In the genomic region with DNA sequence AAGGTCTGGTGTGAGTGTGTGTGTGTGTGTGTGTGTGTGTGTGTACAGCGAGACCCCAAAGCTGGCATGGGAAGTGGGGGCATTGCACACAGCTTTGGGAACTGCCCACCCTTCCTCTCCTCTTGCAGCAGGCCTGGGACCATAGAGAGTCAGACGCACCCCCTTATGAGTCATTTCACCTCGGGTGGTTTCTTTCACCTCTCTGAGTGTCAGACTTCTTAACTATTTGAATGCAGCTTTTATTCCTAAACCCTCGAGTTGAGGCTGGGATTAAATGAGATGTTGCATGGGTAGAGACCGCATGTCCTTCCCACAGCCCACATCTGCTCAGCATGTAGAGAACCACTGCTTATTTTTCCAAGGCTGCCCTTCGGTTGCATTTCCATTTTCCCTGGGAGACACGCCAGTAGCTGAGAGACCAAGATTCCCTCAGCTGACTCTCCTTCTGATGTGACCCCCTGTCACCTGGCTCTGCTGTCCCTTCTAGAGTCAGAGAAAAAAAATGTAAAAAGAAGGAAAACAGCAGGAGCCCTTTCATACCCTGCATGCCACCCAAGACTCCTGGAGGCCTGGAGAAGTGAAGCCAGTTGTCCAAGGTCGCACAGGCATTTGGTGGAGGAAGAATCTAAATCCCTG, we compare ENCODE assay signal across 11 cellular contexts.
A peak's percentile ranks its signal among the peaks of the same experiment; 100 is the strongest.
DNase-seq lines count a peak whose midpoint lies in the region; ATAC-seq and TF ChIP-seq lines count a peak whose summit lies in the region.
"Had no signal": no experiment of that assay in that cellular context is flagged by ENCODE, and none has a peak within 500 bp of the region (broad histone marks: within the 10 kb centered on the region; RNA-seq: fewer than 3 reads in every experiment).

No MANE protein-coding gene starts in this region.

- H3K4me2 ChIP-seq in fibroblast of lung (ENCODE audit: extremely low read depth, insufficient read depth, low read length), result no peak overlapping the region

- peaks cover 21% of the 10 kb centered on the region for H3K4me1 ChIP-seq in right cardiac atrium (ENCODE audit: control insufficient read depth, insufficient read depth, low read length)
- H3K4me1 ChIP-seq in fibroblast of lung (ENCODE audit: control insufficient read depth, extremely low read depth, insufficient read depth, low read length), result peaks cover 19% of the 10 kb centered on the region
- H3K4me1 ChIP-seq in mucosa of descending colon (ENCODE audit: low read depth), result peaks cover 9% of the 10 kb centered on the region

- no peak for DNase-seq in right cardiac atrium
- DNase-seq in Right ventricle myocardium inferior (ENCODE audit: missing footprints), result no peak
- DNase-seq in Kasumi-1 (lab: John Stamatoyannopoulos, UW), result peak; percentile 14 to 21
- peak; percentile 44 to 84 for DNase-seq in fibroblast of lung (ENCODE audit: low read depth in 2 of 2)
- no peak for DNase-seq in mucosa of descending colon
- DNase-seq in GOT3 (lab: John Stamatoyannopoulos, UW), result no peak
- no peak for DNase-seq in NCI-H187 (lab: John Stamatoyannopoulos, UW)
- no peak for DNase-seq in epidermal melanocyte (ENCODE audit: insufficient read length, low spot score)
- DNase-seq: activated T-cell treated with anti-CD3 and anti-CD28 coated beads, Interleukin-2, amount 50 U/mL, for 4 hours; CD8-positive, alpha-beta memory T cell; NCI-H748 treated with DMSO at 0.1 percent for 48 hours had no signal

- H2AFZ ChIP-seq in fibroblast of lung (ENCODE audit: low read length), result no peak overlapping the region

- WGBS in right cardiac atrium, result 51% methylated on average over 8 of the region's 8 CpGs

- H3K27ac ChIP-seq in right cardiac atrium (ENCODE audit: low read length) (peak overlapping the region; percentile 15), fibroblast of lung (ENCODE audit: insufficient read depth, low read length) (no peak overlapping the region)

- ATAC-seq in right cardiac atrium (no peak), Right ventricle myocardium inferior (no peak), mucosa of descending colon (no peak)
- ATAC-seq: activated T-cell treated with anti-CD3 and anti-CD28 coated beads, Interleukin-2, amount 50 U/mL, for 4 hours had no signal

- H3K36me3 ChIP-seq in fibroblast of lung (ENCODE audit: control insufficient read depth, insufficient read depth, low read length), result no peaks in the 10 kb centered on the region
- H3K36me3 ChIP-seq in mucosa of descending colon (ENCODE audit: low read depth), result no peaks in the 10 kb centered on the region

- H3K27me3 ChIP-seq in right cardiac atrium (ENCODE audit: control insufficient read depth, insufficient read depth), result no peaks in the 10 kb centered on the region
- no peaks in the 10 kb centered on the region for H3K27me3 ChIP-seq in fibroblast of lung (ENCODE audit: control insufficient read depth, insufficient read depth, low read length)

- TF ChIP-seq CTCF in fibroblast of lung (conservative IDR thresholded peaks at IDR 0.05 in 1 of 2, IDR thresholded peaks at IDR 0.05 in 1 of 2; ENCODE audit: low read depth in 1 of 2, low read length in 2 of 2) (no peak), mucosa of descending colon (IDR thresholded peaks at IDR 0.05) (no peak)

- H3K9me3 ChIP-seq in right cardiac atrium (ENCODE audit: control insufficient read depth, low read length), result no peaks in the 10 kb centered on the region
- H3K9me3 ChIP-seq in fibroblast of lung (ENCODE audit: control insufficient read depth, insufficient read depth, low read depth, low read length), result no peaks in the 10 kb centered on the region
- H3K9me3 ChIP-seq in mucosa of descending colon, result no peaks in the 10 kb centered on the region

- intact Hi-C loops in right cardiac atrium (cut with DNase I), result no loop called here
- intact Hi-C loops in Right ventricle myocardium inferior (cut with DNase I), result no loop called here
- intact Hi-C loops in mucosa of descending colon (cut with DNase I, micrococcal nuclease), result no loop called here

- H3K9ac ChIP-seq in fibroblast of lung (ENCODE audit: insufficient read depth, low read length), result no peak overlapping the region

- H3K79me2 ChIP-seq in fibroblast of lung (ENCODE audit: control insufficient read depth, insufficient read depth, low read length), result no peaks in the 10 kb centered on the region

- H3K4me3 ChIP-seq in right cardiac atrium (ENCODE audit: low read length) (no peak overlapping the region), fibroblast of lung (replicated peaks in 1 of 4; ENCODE audit: control extremely low read depth in 1 of 4, insufficient read depth in 1 of 4, low read depth in 3 of 4, low read length in 4 of 4) (no peak overlapping the region), mucosa of descending colon (no peak overlapping the region)

- H4K20me1 ChIP-seq in fibroblast of lung (ENCODE audit: control insufficient read depth, extremely low read depth, insufficient read depth, low read length), result no peaks in the 10 kb centered on the region

Comparison
In these comparisons a context has a peak if more than half of its experiments do, and no peak if none do; other contexts are left out.
1. DNase-seq: peak in Kasumi-1 (2 of 2) and fibroblast of lung (2 of 2); none in right cardiac atrium (0 of 3), Right ventricle myocardium inferior (single experiment), mucosa of descending colon (0 of 3), GOT3 (single experiment), NCI-H187 (0 of 2) and epidermal melanocyte (single experiment).